17 cellular contexts compared by ENCODE assay signal in the genomic region with DNA sequence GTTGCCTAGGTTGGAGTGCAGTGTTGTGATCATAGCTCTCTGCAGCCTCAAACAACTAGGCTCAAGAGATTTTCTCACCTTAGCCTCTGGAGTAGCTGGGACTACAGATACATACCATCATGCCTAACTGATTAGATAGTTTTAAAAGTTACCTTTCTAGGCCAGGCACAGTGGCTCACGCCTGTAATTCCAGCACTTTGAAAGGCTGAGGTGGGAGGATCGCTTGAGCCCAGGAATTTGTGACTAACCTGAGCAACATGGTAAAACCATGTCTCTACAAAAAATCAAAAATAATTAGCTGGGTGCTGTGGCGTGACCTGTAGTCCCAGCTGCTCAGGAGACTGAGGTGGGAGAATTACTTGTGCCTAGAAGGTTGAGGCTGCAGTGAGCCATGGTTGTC. TPM values are rescaled to one million over a fixed set of nuclear protein-coding genes. Genes with fewer than 3 reads are reported as not detected.
A peak's percentile ranks its signal among the peaks of the same experiment; 100 is the strongest.
DNase-seq lines count a peak whose midpoint lies in the region; ATAC-seq and TF ChIP-seq lines count a peak whose summit lies in the region.
"Had no signal": no experiment of that assay in that cellular context is flagged by ENCODE, and none has a peak within 500 bp of the region (broad histone marks: within the 10 kb centered on the region; RNA-seq: fewer than 3 reads in every experiment).

No MANE protein-coding gene starts in this region.

- DNase-seq in GM23338 (ENCODE audit: low spot score) (no peak), kidney glomerular epithelial cell (lab: John Stamatoyannopoulos, UW) (peak; percentile 58), mesenteric fat pad (ENCODE audit: low spot score) (peak; percentile 22), smooth muscle cell (lab: John Stamatoyannopoulos, UW; ENCODE audit: unreplicated experiment) (no peak), NCI-H345 treated with DMSO at 0.1 percent for 48 hours (lab: John Stamatoyannopoulos, UW; ENCODE audit: unreplicated experiment) (no peak), NCI-H1105 (lab: John Stamatoyannopoulos, UW) (no peak), lower leg skin (ENCODE audit: low spot score in 2 of 2) (no peak)
- DNase-seq: AML-193; Calu3; CD4-positive, alpha-beta memory T cell; DMS79 treated with DMSO at 0.1 percent for 48 hours; GF-D8; H9 had no signal

- intact Hi-C loops in lower leg skin (cut with DNase I; ENCODE audit: low total_unique reads) = loop anchor here (10.0 kb wide), 1 partner anchor 98 kb away; no protein-coding TSS in a partner anchor

- H3K4me3 Mint-ChIP-seq in GM23338 = no peak overlapping the region
- H3K4me3 Mint-ChIP-seq: CD14-positive monocyte; CD4-positive, alpha-beta memory T cell; H9 had no signal

- peaks cover 4% of the 10 kb centered on the region; the same call in 2 of the 3 replicates for H3K4me1 Mint-ChIP-seq in GM23338
- H3K4me1 Mint-ChIP-seq: CD14-positive monocyte had no signal

- peaks cover 3% of the 10 kb centered on the region for H3K27me3 Mint-ChIP-seq in GM23338 (ENCODE audit: insufficient read depth, low read depth, poor library complexity)
- H3K27me3 Mint-ChIP-seq: CD4-positive, alpha-beta memory T cell had no signal

- no peak for TF ChIP-seq POLR2A in lower leg skin (IDR thresholded peaks at IDR 0.05)

- no peak overlapping the region for H3K4me3 ChIP-seq in GM23338
- no peak overlapping the region for H3K4me3 ChIP-seq in smooth muscle cell
- H3K4me3 ChIP-seq in lower leg skin (ENCODE audit: low read depth, poor library complexity, severe bottlenecking) = no peak overlapping the region
- H3K4me3 ChIP-seq: A549, BLaER1 had no signal

- H3K27ac Mint-ChIP-seq in GM23338 = no peak overlapping the region

- H3K27ac ChIP-seq in GM23338 (ENCODE audit: low read depth) (0 out of 2 replicates have a peak overlapping the region, but pooled peaks have one; percentile 43), smooth muscle cell (ENCODE audit: low read depth) (peak overlapping the region; percentile 69)
- H3K27ac ChIP-seq: 22Rv1, A549, BLaER1 had no signal

- H3K4me1 ChIP-seq in GM23338 (ENCODE audit: insufficient read depth) (peaks cover 4% of the 10 kb centered on the region; the same call in 1 of the 2 replicates), smooth muscle cell (ENCODE audit: low read depth) (no peaks in the 10 kb centered on the region)
- H3K4me1 ChIP-seq: BLaER1 had no signal

- H3K27me3 ChIP-seq in GM23338 (ENCODE audit: insufficient read depth) (no peaks in the 10 kb centered on the region), smooth muscle cell (ENCODE audit: low read depth) (no peaks in the 10 kb centered on the region)
- H3K27me3 ChIP-seq: BLaER1 had no signal

- H3K36me3 Mint-ChIP-seq in GM23338 (ENCODE audit: low read depth) = peaks cover 22% of the 10 kb centered on the region; the same call in 2 of the 3 replicates

- ATAC-seq in GM23338 = no peak
- ATAC-seq: A549 had no signal

- H3K4me2 ChIP-seq in GM23338 (no peak overlapping the region), smooth muscle cell (no peak overlapping the region)
- H3K4me2 ChIP-seq: A549, BLaER1 had no signal

- no peaks in the 10 kb centered on the region for H3K9me2 ChIP-seq in GM23338 (ENCODE audit: insufficient read depth)

- no peak overlapping the region for H3K9ac ChIP-seq in smooth muscle cell (ENCODE audit: low read depth)
- H3K9ac ChIP-seq: BLaER1 had no signal

- H3K9me3 ChIP-seq in smooth muscle cell (replicated peaks; ENCODE audit: low read depth) = no peaks in the 10 kb centered on the region
- H3K9me3 ChIP-seq: A549, BLaER1 had no signal

- TF ChIP-seq CTCF in GM23338 (conservative IDR thresholded peaks at IDR 0.05; ENCODE audit: low read depth in 2 of 2) = no peak
- no peak for TF ChIP-seq CTCF in smooth muscle cell (IDR thresholded peaks at IDR 0.05; ENCODE audit: borderline replicate concordance, insufficient read depth, poor library complexity, severe bottlenecking)
- no peak for TF ChIP-seq CTCF in lower leg skin (IDR thresholded peaks at IDR 0.05)

- no peaks in the 10 kb centered on the region for H3K79me2 ChIP-seq in GM23338 (replicated peaks; ENCODE audit: insufficient read depth)
- H3K79me2 ChIP-seq in smooth muscle cell (ENCODE audit: low read depth) = no peaks in the 10 kb centered on the region

- H2AFZ ChIP-seq in GM23338 (no peak overlapping the region), smooth muscle cell (ENCODE audit: low read depth) (no peak overlapping the region)

- peaks cover 7% of the 10 kb centered on the region; the same call in 1 of the 2 replicates for H3K36me3 ChIP-seq in GM23338 (ENCODE audit: insufficient read depth)
- H3K36me3 ChIP-seq in smooth muscle cell (ENCODE audit: low read depth) = peaks cover 6% of the 10 kb centered on the region

- no peaks in the 10 kb centered on the region for H3K9me3 Mint-ChIP-seq in GM23338
- H3K9me3 Mint-ChIP-seq: CD14-positive monocyte; CD4-positive, alpha-beta memory T cell; H9 had no signal

- 76% methylated on average over 3 of the region's 3 CpGs for WGBS in smooth muscle cell (ENCODE audit: low lambda C conversion rate)
- WGBS in lower leg skin, 2 donors = 73 to 86% methylated on average over 3 of the region's 3 CpGs

- H4K20me1 ChIP-seq in GM23338 (replicated peaks; ENCODE audit: insufficient read depth) (no peaks in the 10 kb centered on the region), smooth muscle cell (ENCODE audit: low read depth) (no peaks in the 10 kb centered on the region)
- H4K20me1 ChIP-seq: BLaER1 had no signal

- H3F3A ChIP-seq in GM23338 (replicated peaks; ENCODE audit: low read depth) (no peaks in the 10 kb centered on the region), smooth muscle cell (ENCODE audit: low read depth) (no peaks in the 10 kb centered on the region)

TF ChIP-seq in GM23338, 12 proteins besides CTCF, POLR2A, EP300 and RAD21 (continues in another document):
- TF ChIP-seq EZH2 (IDR thresholded peaks at IDR 0.05; ENCODE audit: low read depth, unreplicated experiment) (no peak), STAT1 (IDR thresholded peaks at IDR 0.05; ENCODE audit: unreplicated experiment) (no peak), POLR2AphosphoS5 (IDR thresholded peaks at IDR 0.05; ENCODE audit: low read depth) (no peak), ZNF331 (CRISPR knock-in tag; IDR thresholded peaks at IDR 0.05; ENCODE audit: low read depth) (no peak), ZNF114 (CRISPR knock-in tag; IDR thresholded peaks at IDR 0.05) (no peak)
- TF ChIP-seq, protein P1, sequence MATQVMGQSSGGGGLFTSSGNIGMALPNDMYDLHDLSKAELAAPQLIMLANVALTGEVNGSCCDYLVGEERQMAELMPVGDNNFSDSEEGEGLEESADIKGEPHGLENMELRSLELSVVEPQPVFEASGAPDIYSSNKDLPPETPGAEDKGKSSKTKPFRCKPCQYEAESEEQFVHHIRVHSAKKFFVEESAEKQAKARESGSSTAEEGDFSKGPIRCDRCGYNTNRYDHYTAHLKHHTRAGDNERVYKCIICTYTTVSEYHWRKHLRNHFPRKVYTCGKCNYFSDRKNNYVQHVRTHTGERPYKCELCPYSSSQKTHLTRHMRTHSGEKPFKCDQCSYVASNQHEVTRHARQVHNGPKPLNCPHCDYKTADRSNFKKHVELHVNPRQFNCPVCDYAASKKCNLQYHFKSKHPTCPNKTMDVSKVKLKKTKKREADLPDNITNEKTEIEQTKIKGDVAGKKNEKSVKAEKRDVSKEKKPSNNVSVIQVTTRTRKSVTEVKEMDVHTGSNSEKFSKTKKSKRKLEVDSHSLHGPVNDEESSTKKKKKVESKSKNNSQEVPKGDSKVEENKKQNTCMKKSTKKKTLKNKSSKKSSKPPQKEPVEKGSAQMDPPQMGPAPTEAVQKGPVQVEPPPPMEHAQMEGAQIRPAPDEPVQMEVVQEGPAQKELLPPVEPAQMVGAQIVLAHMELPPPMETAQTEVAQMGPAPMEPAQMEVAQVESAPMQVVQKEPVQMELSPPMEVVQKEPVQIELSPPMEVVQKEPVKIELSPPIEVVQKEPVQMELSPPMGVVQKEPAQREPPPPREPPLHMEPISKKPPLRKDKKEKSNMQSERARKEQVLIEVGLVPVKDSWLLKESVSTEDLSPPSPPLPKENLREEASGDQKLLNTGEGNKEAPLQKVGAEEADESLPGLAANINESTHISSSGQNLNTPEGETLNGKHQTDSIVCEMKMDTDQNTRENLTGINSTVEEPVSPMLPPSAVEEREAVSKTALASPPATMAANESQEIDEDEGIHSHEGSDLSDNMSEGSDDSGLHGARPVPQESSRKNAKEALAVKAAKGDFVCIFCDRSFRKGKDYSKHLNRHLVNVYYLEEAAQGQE (IDR thresholded peaks at IDR 0.05; ENCODE audit: unreplicated experiment) = no peak

RNA-seq across cellular contexts. Expression of a gene that starts 41.2 kb away (rescaled TPM):
- 14.9 and 17.7 TPM in 2 replicates for total RNA-seq in GM23338 (2014; rRNA removed; shearing (Covaris generic))
- 8.3 and 9.2 TPM in 2 replicates for polyA plus RNA-seq in GM23338 (2016; fragmentation: Nextera tagmentation; extraction: Ambion mirVana)
- total RNA-seq in mesenteric fat pad = 21.4 TPM
- total RNA-seq in smooth muscle cell = 36.4 and 49.0 TPM in 2 replicates
- 27.6 and 39.9 TPM in 2 replicates for polyA plus RNA-seq in smooth muscle cell
- 10 to 100 TPM; 11.3 to 13.2 (median 12.2) TPM for total RNA-seq in lower leg skin

Comparison
In these comparisons a context has a peak if more than half of its experiments do, and no peak if none do; other contexts are left out.
1. DNase-seq: peak in kidney glomerular epithelial cell (single experiment) and mesenteric fat pad (single experiment); none in GM23338 (single experiment), smooth muscle cell (single experiment), NCI-H345 treated with DMSO at 0.1 percent for 48 hours (single experiment), NCI-H1105 (single experiment) and lower leg skin (0 of 2).